Comparison of ENCODE assay signal across 1 cellular context in the genomic region with DNA sequence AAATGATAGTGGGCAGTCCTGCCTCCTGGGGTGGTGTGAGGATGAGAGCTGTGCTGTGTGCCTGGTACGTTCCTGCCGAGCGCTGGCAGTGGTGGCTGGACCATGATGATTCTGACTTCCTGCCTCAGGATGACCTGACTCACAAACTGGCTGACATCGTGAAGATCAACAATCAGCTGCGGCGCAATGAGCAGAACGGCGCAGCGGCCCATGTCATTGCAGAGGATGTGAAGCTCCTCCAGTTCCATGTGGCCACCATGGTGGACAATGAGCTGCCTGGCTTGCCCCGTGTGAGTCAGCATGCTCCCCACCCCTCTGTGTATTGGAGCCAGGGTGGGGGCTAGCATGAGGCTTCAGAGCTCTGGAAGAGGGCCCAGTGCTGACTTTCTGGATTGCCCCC.
TF ChIP-seq lines count a peak whose summit lies in the region.

No MANE protein-coding gene starts in this region.

TF ChIP-seq in endothelial cell of umbilical vein, 7 proteins besides CTCF, POLR2A, EP300 and RAD21:
- TF ChIP-seq, protein P1, sequence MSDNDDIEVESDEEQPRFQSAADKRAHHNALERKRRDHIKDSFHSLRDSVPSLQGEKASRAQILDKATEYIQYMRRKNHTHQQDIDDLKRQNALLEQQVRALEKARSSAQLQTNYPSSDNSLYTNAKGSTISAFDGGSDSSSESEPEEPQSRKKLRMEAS (IDR thresholded peaks at IDR 0.05; ENCODE audit: insufficient read depth, insufficient read length): peak; percentile 53
- TF ChIP-seq POLR2AphosphoS5 (IDR thresholded peaks at IDR 0.05; ENCODE audit: insufficient read depth, low read depth, low read length) (peak; percentile 67), MYC (IDR thresholded peaks at IDR 0.05; ENCODE audit: low read depth, low read length) (peak; percentile 88), FOS (IDR thresholded peaks at IDR 0.05; ENCODE audit: borderline replicate concordance, insufficient read depth, low read length) (peak; percentile 77), EZH2 (IDR thresholded peaks at IDR 0.05; ENCODE audit: borderline replicate concordance, low read depth, low read length, severe bottlenecking) (no peak), JUN (IDR thresholded peaks at IDR 0.05; ENCODE audit: borderline replicate concordance, insufficient read depth, insufficient read length, low read depth) (peak; percentile 26)
TF ChIP-seq in endothelial cell of umbilical vein: peak in this region for 5.
